In the genomic region with DNA sequence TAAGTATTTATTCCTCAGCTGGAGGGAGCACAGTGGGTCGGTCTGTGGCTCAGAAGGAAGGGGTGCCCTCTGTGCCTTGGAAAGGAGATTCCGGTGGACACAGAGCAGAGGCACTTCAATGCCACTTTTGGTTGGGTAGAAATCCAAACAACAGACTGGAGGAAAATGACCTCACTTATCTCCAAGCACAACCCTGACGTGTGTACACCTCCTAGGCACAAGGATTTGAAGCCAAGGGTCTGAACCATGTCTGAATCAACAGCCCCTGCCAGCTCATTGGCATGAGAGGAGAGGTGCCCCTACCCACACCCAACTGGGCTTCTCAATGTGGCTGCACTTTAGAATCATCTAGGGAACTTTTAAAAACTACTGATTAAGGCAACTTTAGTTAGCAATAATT, we compare ENCODE assay signal across 22 cellular contexts. TPM values are rescaled to one million over a fixed set of nuclear protein-coding genes. Genes with fewer than 3 reads are reported as not detected.
DNase-seq lines count a peak whose midpoint lies in the region; ATAC-seq and TF ChIP-seq lines count a peak whose summit lies in the region.
"Had no signal": no experiment of that assay in that cellular context is flagged by ENCODE, and none has a peak within 500 bp of the region (broad histone marks: within the 10 kb centered on the region; RNA-seq: fewer than 3 reads in every experiment).

No MANE protein-coding gene starts in this region.

- H3K4me3 ChIP-seq in HL-60 (replicated peaks; ENCODE audit: insufficient read depth, low read length) (no peak overlapping the region), neutrophil (ENCODE audit: low read depth in 1 of 2, low read length in 1 of 2) (peak overlapping the region in 1 of 2 experiments; percentile 25), PC-9 (no peak overlapping the region)
- H3K4me3 ChIP-seq: BLaER1, GM12878 had no signal

- BruUV-seq in PC-9 (replicated peaks; lab: Mats Ljungman, UMichigan): no TSS peak

- H3K79me2 ChIP-seq in PC-9 (ENCODE audit: low read depth): no peaks in the 10 kb centered on the region

- no peak overlapping the region for H3K4me2 ChIP-seq in PC-9
- H3K4me2 ChIP-seq: BLaER1 had no signal

- POLR2A ChIA-PET in PC-9 (lab: Charles Lee; ENCODE audit: unreplicated experiment): no interaction called here

- DNase-seq in HL-60 (ENCODE audit: low read depth in 1 of 2, low spot score in 1 of 2): no peak
- no peak for DNase-seq in PC-9
- DNase-seq in occipital lobe (lab: John Stamatoyannopoulos, UW): no peak
- DNase-seq: 8988T; ACHN; BE2C; C1 segment of cervical spinal cord; CD4-positive, alpha-beta memory T cell; CD4-positive, CD25-positive, alpha-beta regulatory T cell; CD8-positive, alpha-beta memory T cell; COR-L47; DMS 273 treated with DMSO at 0.1 percent for 48 hours; DMS153; DMS53; DMS79; DND-41; EL; GDM1 had no signal

- intact Hi-C loops in PC-9 (cut with micrococcal nuclease; ENCODE audit: unreplicated experiment): no loop called here

- H2AFZ ChIP-seq in PC-9: no peak overlapping the region

- H3K9me2 ChIP-seq in PC-9 (ENCODE audit: insufficient read depth): no peaks in the 10 kb centered on the region

- H3K27me3 ChIP-seq in HL-60 (ENCODE audit: insufficient read depth, poor library complexity, severe bottlenecking) (no peaks in the 10 kb centered on the region), neutrophil (no peaks in the 10 kb centered on the region), PC-9 (ENCODE audit: insufficient read depth, low read depth) (no peaks in the 10 kb centered on the region)
- H3K27me3 ChIP-seq: BE2C, BLaER1 had no signal

- peaks cover 66 to 68% of the 10 kb centered on the region in 2 experiments for H3K4me1 ChIP-seq in neutrophil (ENCODE audit: control insufficient read depth in 1 of 2, insufficient read depth in 1 of 2, low read depth in 1 of 2, low read length in 1 of 2)
- no peaks in the 10 kb centered on the region for H3K4me1 ChIP-seq in PC-9 (replicated peaks; ENCODE audit: insufficient read depth)
- H3K4me1 ChIP-seq: BE2C, BLaER1 had no signal

- H3K9me3 ChIP-seq in neutrophil: no peaks in the 10 kb centered on the region
- H3K9me3 ChIP-seq in PC-9 (ENCODE audit: insufficient read depth, low read depth): no peaks in the 10 kb centered on the region
- H3K9me3 ChIP-seq: BE2C had no signal

- CTCF ChIA-PET in PC-9 (lab: Charles Lee): no interaction called here

- H3K36me3 ChIP-seq in neutrophil (no peaks in the 10 kb centered on the region), PC-9 (ENCODE audit: low read depth) (no peaks in the 10 kb centered on the region)
- H3K36me3 ChIP-seq: BE2C, BLaER1 had no signal

- no peaks in the 10 kb centered on the region for H3F3A ChIP-seq in PC-9 (ENCODE audit: insufficient read depth, low read depth)

- H3K27ac ChIP-seq in HL-60 (replicated peaks) (peak overlapping the region; percentile 77), neutrophil (peak overlapping the region; percentile 76), PC-9 (no peak overlapping the region)
- H3K27ac ChIP-seq: BLaER1 had no signal

- ATAC-seq in HG03039 (IDR thresholded peaks at IDR 0.05; ENCODE audit: unreplicated experiment): no peak
- ATAC-seq: GM12878 had no signal

- no peaks in the 10 kb centered on the region for H4K20me1 ChIP-seq in PC-9 (ENCODE audit: insufficient read depth)

- TF ChIP-seq CTCF in HL-60 (IDR thresholded peaks at IDR 0.05; ENCODE audit: insufficient read depth, low read length): no peak
- TF ChIP-seq CTCF in neutrophil (IDR thresholded peaks at IDR 0.05): no peak
- no peak for TF ChIP-seq CTCF in PC-9 (conservative IDR thresholded peaks at IDR 0.05)

RNA-seq across cellular contexts. Expression of a gene that starts 13.4 kb away (rescaled TPM):
- total RNA-seq in PC-9 (2021) (93.4 and 145 TPM in 2 replicates), occipital lobe (1,048 TPM)
- total RNA-seq: CD4-positive, alpha-beta memory T cell; CD8-positive, alpha-beta memory T cell had no signal
